In the genomic region with DNA sequence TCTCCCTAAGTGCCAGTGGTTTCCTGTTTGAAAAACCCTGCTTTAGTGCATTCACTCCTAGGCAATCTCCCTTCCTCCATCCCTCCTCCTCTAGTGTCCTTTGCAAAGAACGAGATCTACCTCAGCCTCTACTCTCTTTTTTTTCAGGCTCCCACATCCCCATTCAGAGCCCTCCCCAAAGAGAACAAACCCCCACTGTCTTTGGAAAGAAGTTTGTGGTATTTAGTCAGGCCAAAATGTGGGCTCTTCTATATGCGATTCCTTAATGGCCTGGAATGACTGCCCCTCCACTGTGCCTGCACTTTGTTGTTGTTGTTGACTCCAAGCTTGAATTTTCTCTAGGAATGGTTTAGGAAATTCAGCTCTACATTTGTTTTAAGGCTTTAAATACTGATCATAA, we compare ENCODE assay signal across 17 cellular contexts.
"Had no signal": no experiment of that assay in that cellular context is flagged by ENCODE, and none has a peak within 500 bp of the region (broad histone marks: within the 10 kb centered on the region; RNA-seq: fewer than 3 reads in every experiment).

No MANE protein-coding gene starts in this region.

- FAIRE-seq: bronchial epithelial cell had no signal

- H3K27me3 Mint-ChIP-seq: activated B cell treated with CpG ODN at 0.5 μM for 24 hours; activated CD4-positive, alpha-beta T cell treated with anti-CD3 and anti-CD28 coated beads, Interleukin-2, amount 10 ng/mL, durations not matched to agents 24 days and 14 days; activated naive CD8-positive, alpha-beta T cell; stimulated activated memory B cell treated with anti-CD40 and anti-IgM and Interleukin-4, amounts not matched to agents 10 μg/mL and 1 μg/mL and 100 μg/mL, for 72 hours; T-cell had no signal

- H3K4me3 ChIP-seq: heart right ventricle, lower lobe of right lung, sigmoid colon had no signal

- H3K4me3 Mint-ChIP-seq: activated B cell treated with CpG ODN at 0.5 μM for 24 hours; activated CD4-positive, alpha-beta T cell treated with anti-CD3 and anti-CD28 coated beads, Interleukin-2, amount 10 ng/mL, durations not matched to agents 24 days and 14 days; activated CD8-positive, alpha-beta T cell treated with anti-CD3 and anti-CD28 coated beads, Interleukin-2, amount 10 ng/mL, durations not matched to agents 7 days and 5 days; activated naive CD8-positive, alpha-beta T cell; activated T-helper 1 cell treated with anti-CD3 and anti-CD28 coated beads, Interleukin-12 subunit alpha, Interleukin-12 subunit beta, Interleukin-2, Interleukin-4 antibody, amounts not matched to agents 30 ng/mL and 10 ng/mL and 1 ng/mL, durations not matched to agents 14 hours and 24 hours and 36 hours; natural killer cell; stimulated activated memory B cell treated with anti-CD40 and anti-IgM and Interleukin-4, amounts not matched to agents 10 μg/mL and 1 μg/mL and 100 μg/mL, for 72 hours; T-cell had no signal

- H3K9me3 ChIP-seq: lower lobe of right lung, sigmoid colon had no signal

- ATAC-seq: activated CD8-positive, alpha-beta T cell treated with anti-CD3 and anti-CD28 coated beads, Interleukin-2, amount 10 ng/mL, durations not matched to agents 7 days and 5 days; esophagus mucosa; heart right ventricle; lower lobe of right lung; natural killer cell; stimulated activated memory B cell treated with anti-CD40 and anti-IgM and Interleukin-4, amounts not matched to agents 10 μg/mL and 1 μg/mL and 100 μg/mL, for 72 hours; T-cell had no signal

- H3K9me3 Mint-ChIP-seq: activated T-helper 1 cell treated with anti-CD3 and anti-CD28 coated beads, Interleukin-12 subunit alpha, Interleukin-12 subunit beta, Interleukin-2, Interleukin-4 antibody, amounts not matched to agents 30 ng/mL and 10 ng/mL and 1 ng/mL, durations not matched to agents 14 hours and 24 hours and 36 hours; natural killer cell had no signal

- H3K27ac ChIP-seq: heart right ventricle, lower lobe of right lung, sigmoid colon had no signal

- H3K27me3 ChIP-seq: heart right ventricle, sigmoid colon had no signal

- H3K36me3 Mint-ChIP-seq: natural killer cell had no signal

- H3K4me1 ChIP-seq: heart right ventricle, lower lobe of right lung, sigmoid colon had no signal

- H3K4me1 Mint-ChIP-seq: natural killer cell had no signal

- H3K36me3 ChIP-seq: heart right ventricle, lower lobe of right lung, sigmoid colon had no signal

- H3K27ac Mint-ChIP-seq: activated B cell treated with CpG ODN at 0.5 μM for 24 hours; activated CD4-positive, alpha-beta T cell treated with anti-CD3 and anti-CD28 coated beads, Interleukin-2, amount 10 ng/mL, durations not matched to agents 24 days and 14 days; activated CD8-positive, alpha-beta T cell treated with anti-CD3 and anti-CD28 coated beads, Interleukin-2, amount 10 ng/mL, durations not matched to agents 7 days and 5 days; activated naive CD8-positive, alpha-beta T cell; activated T-helper 1 cell treated with anti-CD3 and anti-CD28 coated beads, Interleukin-12 subunit alpha, Interleukin-12 subunit beta, Interleukin-2, Interleukin-4 antibody, amounts not matched to agents 30 ng/mL and 10 ng/mL and 1 ng/mL, durations not matched to agents 14 hours and 24 hours and 36 hours; natural killer cell; stimulated activated memory B cell treated with anti-CD40 and anti-IgM and Interleukin-4, amounts not matched to agents 10 μg/mL and 1 μg/mL and 100 μg/mL, for 72 hours; T-cell had no signal

- DNase-seq: activated B cell treated with CpG ODN at 0.5 μM for 24 hours; activated CD4-positive, alpha-beta T cell treated with anti-CD3 and anti-CD28 coated beads, Interleukin-2, amount 10 ng/mL, durations not matched to agents 24 days and 14 days; activated CD8-positive, alpha-beta T cell treated with anti-CD3 and anti-CD28 coated beads, Interleukin-2, amount 10 ng/mL, durations not matched to agents 7 days and 5 days; cerebellar nuclear complex; cortex of kidney; heart right ventricle; lower lobe of right lung; natural killer cell; nucleus accumbens; sigmoid colon; stimulated activated CD4-positive, alpha-beta T cell treated with anti-CD3 and anti-CD28 coated beads, Interleukin-4, amount 100 ng/mL, for 4 hours; T-cell had no signal
